9 cellular contexts compared by ENCODE assay signal in the genomic region with DNA sequence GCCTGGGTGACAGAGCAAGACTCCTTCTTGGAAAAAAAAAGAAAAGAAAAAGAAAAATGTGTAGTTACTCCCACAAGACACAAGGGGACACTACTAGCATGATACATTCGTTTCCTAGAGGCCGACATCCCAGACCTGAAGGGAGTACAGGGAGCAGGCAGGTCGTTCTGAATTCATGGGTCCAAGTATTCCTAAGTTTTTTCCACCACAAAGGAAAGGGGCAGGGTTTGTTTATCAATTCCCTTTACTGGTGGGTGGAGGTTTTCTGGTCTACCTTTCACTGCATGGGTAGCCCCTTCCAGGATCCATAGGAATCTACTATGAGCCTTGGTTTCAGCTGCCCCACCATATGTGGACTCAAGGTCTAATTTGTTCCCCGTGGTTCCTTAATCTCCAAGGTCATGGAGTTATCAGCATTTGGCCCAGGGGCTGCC. TPM values are rescaled to one million over a fixed set of nuclear protein-coding genes. Genes with fewer than 3 reads are reported as not detected.
A peak's percentile ranks its signal among the peaks of the same experiment; 100 is the strongest.
DNase-seq lines count a peak whose midpoint lies in the region; ATAC-seq, FAIRE-seq and TF ChIP-seq lines count a peak whose summit lies in the region.
"Had no signal": no experiment of that assay in that cellular context is flagged by ENCODE, and none has a peak within 500 bp of the region (broad histone marks: within the 10 kb centered on the region; RNA-seq: fewer than 3 reads in every experiment).

No MANE protein-coding gene starts in this region.

- no peaks in the 10 kb centered on the region for H3K9me3 Mint-ChIP-seq in activated T-cell treated with anti-CD3 and anti-CD28 coated beads, Interleukin-2, amount 50 U/mL, for 4 hours

- H3K4me2 ChIP-seq in MM.1S (ENCODE audit: low read depth, low read length) (no peak overlapping the region), PC-9 (no peak overlapping the region), HepG2 (ENCODE audit: low read depth, low read length) (peak overlapping the region; percentile 80)

- H3K4me3 ChIP-seq in MM.1S (ENCODE audit: low read length) (no peak overlapping the region), PC-9 (no peak overlapping the region), choroid plexus epithelial cell (ENCODE audit: low read depth, low read length) (no peak overlapping the region), HepG2 (replicated peaks in 1 of 3; ENCODE audit: insufficient read depth in 1 of 3, low read depth in 2 of 3, low read length in 3 of 3) (peak overlapping the region in 2 of 3 experiments; percentile 15 to 50; a peak in 2 of 6 replicates), thoracic aorta (no peak overlapping the region)

- no peak for TF ChIP-seq POLR2A in HepG2 (IDR thresholded peaks at IDR 0.05; ENCODE audit: insufficient read depth in 1 of 2, low read depth in 2 of 2, low read length in 2 of 2)

- H3K4me3 Mint-ChIP-seq in activated T-cell treated with anti-CD3 and anti-CD28 coated beads, Interleukin-2, amount 50 U/mL, for 4 hours = no peak overlapping the region
- H3K4me3 Mint-ChIP-seq: activated naive CD8-positive, alpha-beta T cell had no signal

- in situ Hi-C loops in HepG2 (cut with HindIII; ENCODE audit: extremely low pct_ligation_motif_present, low pct_unique_long_range_greater_than_20kb) = loop anchor here (10.0 kb wide), 1 partner anchor 98 kb away; no protein-coding TSS in a partner anchor

- H3K9me3 ChIP-seq in MM.1S (replicated peaks; ENCODE audit: insufficient read depth, low read length) (no peaks in the 10 kb centered on the region), PC-9 (ENCODE audit: insufficient read depth, low read depth) (no peaks in the 10 kb centered on the region), HepG2 (ENCODE audit: low read length) (no peaks in the 10 kb centered on the region), thoracic aorta (no peaks in the 10 kb centered on the region)

- H2AFZ ChIP-seq in MM.1S (ENCODE audit: low read length) (peak overlapping the region; percentile 19; the same call in 1 of the 2 replicates), PC-9 (no peak overlapping the region), HepG2 (ENCODE audit: low read length) (peak overlapping the region; percentile 61)

- TF ChIP-seq CTCF in MM.1S (IDR thresholded peaks at IDR 0.05; ENCODE audit: low read length) (peak; percentile 65), PC-9 (conservative IDR thresholded peaks at IDR 0.05) (peak; percentile 92), choroid plexus epithelial cell (conservative IDR thresholded peaks at IDR 0.05; ENCODE audit: low read depth, low read length) (peak; percentile 81), HepG2 (CRISPR knock-in tag; IDR thresholded peaks at IDR 0.05) (peak; percentile 88), thoracic aorta (IDR thresholded peaks at IDR 0.05) (peak; percentile 83)

- TF ChIP-seq EP300 in HepG2 (IDR thresholded peaks at IDR 0.05; ENCODE audit: low read depth in 2 of 2, low read length in 2 of 2) = no peak
- no peak for TF ChIP-seq EP300 in HepG2 (CRISPR knock-in tag; IDR thresholded peaks at IDR 0.05; ENCODE audit: borderline replicate concordance)

- intact Hi-C loops in PC-9 (cut with micrococcal nuclease; ENCODE audit: unreplicated experiment) (loop anchor here (1.0 kb wide), 3 partner anchors 52 to 204 kb away; a partner anchor contains a TSS), HepG2 (cut with micrococcal nuclease; ENCODE audit: unreplicated experiment) (loop anchor here (1.0 to 5.0 kb wide), 5 partner anchors 16 to 144 kb away; a partner anchor contains a TSS)

- H3K9me2 ChIP-seq in MM.1S (replicated peaks; ENCODE audit: insufficient read depth, low read length) (no peaks in the 10 kb centered on the region), PC-9 (ENCODE audit: insufficient read depth) (no peaks in the 10 kb centered on the region)

- no peak overlapping the region for H3K27ac ChIP-seq in MM.1S (ENCODE audit: low read length)
- H3K27ac ChIP-seq in PC-9 = no peak overlapping the region
- no peak overlapping the region for H3K27ac ChIP-seq in HepG2 (ENCODE audit: extremely low read length, insufficient read depth, low read length)
- no peak overlapping the region for H3K27ac ChIP-seq in thoracic aorta

- no peaks in the 10 kb centered on the region for H3K79me2 ChIP-seq in MM.1S (ENCODE audit: low read length)
- H3K79me2 ChIP-seq in PC-9 (ENCODE audit: low read depth) = no peaks in the 10 kb centered on the region
- H3K79me2 ChIP-seq in HepG2 (ENCODE audit: insufficient read depth, low read length) = no peaks in the 10 kb centered on the region

- H3K27me3 Mint-ChIP-seq in activated T-cell treated with anti-CD3 and anti-CD28 coated beads, Interleukin-2, amount 50 U/mL, for 4 hours (ENCODE audit: low read depth) = no peaks in the 10 kb centered on the region
- H3K27me3 Mint-ChIP-seq: activated naive CD8-positive, alpha-beta T cell had no signal

- H3K4me1 ChIP-seq in MM.1S (ENCODE audit: low read length) (peaks cover 19% of the 10 kb centered on the region), PC-9 (replicated peaks; ENCODE audit: insufficient read depth) (peaks cover 9% of the 10 kb centered on the region), HepG2 (ENCODE audit: insufficient read depth, low read length) (peaks cover 48% of the 10 kb centered on the region), thoracic aorta (ENCODE audit: control insufficient read depth in 1 of 2, low read depth in 2 of 2) (peaks cover under 1 to 12% of the 10 kb centered on the region in 2 donors)

- peaks cover 24% of the 10 kb centered on the region for H3F3A ChIP-seq in MM.1S (ENCODE audit: insufficient read depth, low read length)
- H3F3A ChIP-seq in PC-9 (ENCODE audit: insufficient read depth, low read depth) = peaks cover 17% of the 10 kb centered on the region

- H3K36me3 ChIP-seq in MM.1S (replicated peaks; ENCODE audit: insufficient read depth, low read length) (no peaks in the 10 kb centered on the region), PC-9 (ENCODE audit: low read depth) (no peaks in the 10 kb centered on the region), HepG2 (replicated peaks in 1 of 2; ENCODE audit: control insufficient read depth in 1 of 2, insufficient read depth in 2 of 2, low read length in 2 of 2) (no peaks in the 10 kb centered on the region), thoracic aorta (no peaks in the 10 kb centered on the region)

- no peaks in the 10 kb centered on the region for H3K36me3 Mint-ChIP-seq in activated T-cell treated with anti-CD3 and anti-CD28 coated beads, Interleukin-2, amount 50 U/mL, for 4 hours (ENCODE audit: insufficient read depth)
- H3K36me3 Mint-ChIP-seq: activated naive CD8-positive, alpha-beta T cell had no signal

- peaks cover 4% of the 10 kb centered on the region for H3K4me1 Mint-ChIP-seq in activated T-cell treated with anti-CD3 and anti-CD28 coated beads, Interleukin-2, amount 50 U/mL, for 4 hours (ENCODE audit: low read depth)

- no peaks in the 10 kb centered on the region for H3K27me3 ChIP-seq in MM.1S (replicated peaks; ENCODE audit: insufficient read depth, low read length)
- no peaks in the 10 kb centered on the region for H3K27me3 ChIP-seq in PC-9 (ENCODE audit: insufficient read depth, low read depth)
- H3K27me3 ChIP-seq in HepG2 (ENCODE audit: control insufficient read depth in 1 of 2, insufficient read depth in 2 of 2, low read length in 2 of 2) = no peaks in the 10 kb centered on the region
- no peaks in the 10 kb centered on the region for H3K27me3 ChIP-seq in thoracic aorta (replicated peaks; ENCODE audit: insufficient read depth)

- FAIRE-seq in HepG2 (lab: Jason Lieb, UNC) = peak; percentile 79

- POLR2A ChIA-PET in PC-9 (lab: Charles Lee; ENCODE audit: unreplicated experiment) = interaction anchor here (0.6 kb wide), 1 partner anchor 271 kb away, joined by 3 read pairs; a partner anchor contains a TSS
- POLR2A ChIA-PET in HepG2 (lab: Yijun Ruan, JAX) = interaction anchor here (1.3 to 1.8 kb wide), 3 partner anchors 8 to 142 kb away, joined by 3 to 12 read pairs (median 7); a partner anchor contains a TSS

- TF ChIP-seq RAD21 in HepG2 (CRISPR knock-in tag; IDR thresholded peaks at IDR 0.05) = peak; percentile 87

- BruUV-seq in PC-9 (replicated peaks; lab: Mats Ljungman, UMichigan) (no TSS peak), HepG2 (replicated peaks; lab: Mats Ljungman, UMichigan) (no TSS peak)

- H3K9ac ChIP-seq in MM.1S (ENCODE audit: low read length) = no peak overlapping the region
- H3K9ac ChIP-seq in HepG2 (ENCODE audit: insufficient read depth, low read depth, low read length) = no peak overlapping the region; the same call in 1 of the 2 replicates

- WGBS in HepG2 (ENCODE audit: low lambda C conversion rate) = 2% methylated on average over 4 of the region's 4 CpGs

- no peak for DNase-seq in activated T-cell treated with anti-CD3 and anti-CD28 coated beads, Interleukin-2, amount 50 U/mL, for 4 hours
- no peak for DNase-seq in activated T-cell treated with anti-CD3 and anti-CD28 coated beads for 4 hours
- peak; percentile 64 for DNase-seq in MM.1S
- DNase-seq in PC-9 = peak; percentile 55 to 71
- DNase-seq in choroid plexus epithelial cell (ENCODE audit: low read depth) = peak; percentile 91
- DNase-seq in HepG2 (ENCODE audit: low spot score) = peak; percentile 84
- DNase-seq in thoracic aorta (ENCODE audit: low spot score) = no peak

- ATAC-seq in activated T-cell treated with anti-CD3 and anti-CD28 coated beads, Interleukin-2, amount 50 U/mL, for 4 hours = peak; percentile 63 to 76
- ATAC-seq in HepG2 (peak; percentile 81), thoracic aorta (ENCODE audit: insufficient number of reproducible peaks, low FRiP score, low read depth) (peak; percentile 46), GM21717 (IDR thresholded peaks at IDR 0.05; ENCODE audit: unreplicated experiment) (no peak)

- CTCF ChIA-PET in PC-9 (lab: Charles Lee) (interaction anchor here (0.6 to 0.8 kb wide), 2 partner anchors 91 to 142 kb away, joined by 4 to 10 read pairs; no protein-coding TSS in a partner anchor), HepG2 (lab: Yijun Ruan, JAX; ENCODE audit: low intra/inter-chr PET ratio, low total read pairs) (interaction anchor here (1.1 to 1.7 kb wide), 4 partner anchors 50 to 144 kb away, joined by 4 to 12 read pairs (median 10); no protein-coding TSS in a partner anchor)

- H4K20me1 ChIP-seq in MM.1S (ENCODE audit: insufficient read depth, low read length) (no peaks in the 10 kb centered on the region), PC-9 (ENCODE audit: insufficient read depth) (no peaks in the 10 kb centered on the region), HepG2 (ENCODE audit: insufficient read depth, low read length) (no peaks in the 10 kb centered on the region)

RNA-seq across cellular contexts. Expression of a gene that starts 11.8 kb away (rescaled TPM):
- total RNA-seq in activated T-cell treated with anti-CD3 and anti-CD28 coated beads, Interleukin-2, amount 50 U/mL, for 4 hours = under 1 TPM; 0.46 to 0.66 (median 0.50) TPM
- total RNA-seq in PC-9 (2021) = 1.7 and 1.8 TPM in 2 replicates
- 4.0 and 4.9 TPM in 2 replicates for total RNA-seq in HepG2 (2016; rRNA removed; fragmentation: Illumina TruSeq; extraction: Trizol)
- 1.8 TPM in 2 replicates for total RNA-seq in HepG2 (2016; cell fraction: cytosol; rRNA removed; fragmentation: Illumina TruSeq; extraction: Trizol; ENCODE audit: low read depth)
- total RNA-seq in HepG2 (2016; cell fraction: insoluble cytoplasmic fraction; rRNA removed; fragmentation: Illumina TruSeq; extraction: Trizol) = 2.9 and 5.0 TPM in 2 replicates
- total RNA-seq in HepG2 (2016; cell fraction: membrane; rRNA removed; fragmentation: Illumina TruSeq; extraction: Trizol) = 4.8 and 6.2 TPM in 2 replicates
- total RNA-seq in HepG2 (2016; cell fraction: nucleus; rRNA removed; fragmentation: Illumina TruSeq; extraction: Trizol) = 3.5 and 3.9 TPM in 2 replicates
- polyA plus RNA-seq in HepG2 (2011; rRNA removed) = 0.49 and 1.0 TPM in 2 replicates
- 0.56 and 0.79 TPM in 2 replicates for polyA plus RNA-seq in HepG2 (2011; cell fraction: cytosol; rRNA removed)
- polyA plus RNA-seq in HepG2 (2011; cell fraction: nucleus; rRNA removed) = 1.9 and 2.2 TPM in 2 replicates
- polyA plus RNA-seq in HepG2 (2012) = 0.59 and 0.70 TPM in 2 replicates
- 1.0 and 1.4 TPM in 2 replicates for polyA plus RNA-seq in HepG2 (2016; cell fraction: cytosol; fragmentation: Illumina TruSeq; extraction: Trizol; ENCODE audit: low read depth)
- 2.7 and 3.5 TPM in 2 replicates for polyA plus RNA-seq in HepG2 (2016; cell fraction: insoluble cytoplasmic fraction; fragmentation: Illumina TruSeq; extraction: Trizol; ENCODE audit: low read depth)
- 2.7 and 3.4 TPM in 2 replicates for polyA plus RNA-seq in HepG2 (2016; cell fraction: membrane; fragmentation: Illumina TruSeq; extraction: Trizol; ENCODE audit: low read depth)
- 6.7 TPM in 2 replicates for polyA plus RNA-seq in HepG2 (2016; cell fraction: nucleus; fragmentation: Illumina TruSeq; extraction: Trizol; ENCODE audit: insufficient read depth, low read depth)
- polyA minus RNA-seq in HepG2 (2011; rRNA and poly(A)+ RNA removed; ENCODE audit: low replicate concordance) = 1.2 and 1.3 TPM in 2 replicates
- polyA minus RNA-seq in HepG2 (2011; cell fraction: cytosol; rRNA and poly(A)+ RNA removed) = 0.59 and 0.79 TPM in 2 replicates
- polyA minus RNA-seq in HepG2 (2011; cell fraction: nucleus; rRNA and poly(A)+ RNA removed) = 1.1 and 1.5 TPM in 2 replicates
- not detected for total RNA-seq in thoracic aorta

RNA-seq across cellular contexts. Expression of a gene that starts 16.1 kb away (rescaled TPM):
- total RNA-seq in activated T-cell treated with anti-CD3 and anti-CD28 coated beads, Interleukin-2, amount 50 U/mL, for 4 hours = 10 to 100 TPM in 1 of 3 donors, 1 to 10 TPM in 2; 7.0 to 11.1 (median 9.5) TPM
- 9.5 and 9.8 TPM in 2 replicates for total RNA-seq in PC-9 (2021)
- 2.1 and 3.4 TPM in 2 replicates for total RNA-seq in HepG2 (2016; rRNA removed; fragmentation: Illumina TruSeq; extraction: Trizol)
- 0.79 and 1.0 TPM in 2 replicates for total RNA-seq in HepG2 (2016; cell fraction: cytosol; rRNA removed; fragmentation: Illumina TruSeq; extraction: Trizol; ENCODE audit: low read depth)
- total RNA-seq in HepG2 (2016; cell fraction: insoluble cytoplasmic fraction; rRNA removed; fragmentation: Illumina TruSeq; extraction: Trizol) = 1.9 TPM in 2 replicates
- total RNA-seq in HepG2 (2016; cell fraction: membrane; rRNA removed; fragmentation: Illumina TruSeq; extraction: Trizol) = 1.5 and 2.2 TPM in 2 replicates
- total RNA-seq in HepG2 (2016; cell fraction: nucleus; rRNA removed; fragmentation: Illumina TruSeq; extraction: Trizol) = 1.3 and 3.5 TPM in 2 replicates
- polyA plus RNA-seq in HepG2 (2011; rRNA removed) = 1.2 and 1.9 TPM in 2 replicates
- polyA plus RNA-seq in HepG2 (2011; cell fraction: cytosol; rRNA removed) = 0.95 and 0.99 TPM in 2 replicates
- polyA plus RNA-seq in HepG2 (2011; cell fraction: nucleus; rRNA removed) = 5.9 and 6.0 TPM in 2 replicates
- polyA plus RNA-seq in HepG2 (2012) = 2.0 and 4.1 TPM in 2 replicates
- polyA plus RNA-seq in HepG2 (2016; cell fraction: cytosol; fragmentation: Illumina TruSeq; extraction: Trizol; ENCODE audit: low read depth) = 0.45 and 0.70 TPM in 2 replicates
- 1.3 and 1.6 TPM in 2 replicates for polyA plus RNA-seq in HepG2 (2016; cell fraction: insoluble cytoplasmic fraction; fragmentation: Illumina TruSeq; extraction: Trizol; ENCODE audit: low read depth)
- polyA plus RNA-seq in HepG2 (2016; cell fraction: membrane; fragmentation: Illumina TruSeq; extraction: Trizol; ENCODE audit: low read depth) = 1.4 and 1.5 TPM in 2 replicates
- 5.6 and 8.8 TPM in 2 replicates for polyA plus RNA-seq in HepG2 (2016; cell fraction: nucleus; fragmentation: Illumina TruSeq; extraction: Trizol; ENCODE audit: insufficient read depth, low read depth)
- 1.9 and 7.2 TPM in 2 replicates for polyA minus RNA-seq in HepG2 (2011; rRNA and poly(A)+ RNA removed; ENCODE audit: low replicate concordance)
- 1.4 and 2.5 TPM in 2 replicates for polyA minus RNA-seq in HepG2 (2011; cell fraction: cytosol; rRNA and poly(A)+ RNA removed)
- polyA minus RNA-seq in HepG2 (2011; cell fraction: nucleus; rRNA and poly(A)+ RNA removed) = 1.4 and 2.4 TPM in 2 replicates
- 10 to 100 TPM; 19.0 to 26.7 TPM for total RNA-seq in thoracic aorta

RNA-seq across cellular contexts. Expression of a gene that starts 20.1 kb away (rescaled TPM):
- total RNA-seq in activated T-cell treated with anti-CD3 and anti-CD28 coated beads, Interleukin-2, amount 50 U/mL, for 4 hours = 10 to 100 TPM; 43.0 to 49.2 (median 44.9) TPM
- total RNA-seq in PC-9 (2021) (32.4 and 48.9 TPM in 2 replicates), HepG2 (2016; rRNA removed; fragmentation: Illumina TruSeq; extraction: Trizol) (18.0 and 20.6 TPM in 2 replicates), thoracic aorta (10 to 100 TPM; 45.2 to 45.9 TPM)
- total RNA-seq in HepG2 (2016; cell fraction: cytosol; rRNA removed; fragmentation: Illumina TruSeq; extraction: Trizol; ENCODE audit: low read depth) = 2.2 and 2.9 TPM in 2 replicates
- total RNA-seq in HepG2 (2016; cell fraction: insoluble cytoplasmic fraction; rRNA removed; fragmentation: Illumina TruSeq; extraction: Trizol) = 17.5 and 22.6 TPM in 2 replicates
- total RNA-seq in HepG2 (2016; cell fraction: membrane; rRNA removed; fragmentation: Illumina TruSeq; extraction: Trizol) = 5.3 and 6.3 TPM in 2 replicates
- total RNA-seq in HepG2 (2016; cell fraction: nucleus; rRNA removed; fragmentation: Illumina TruSeq; extraction: Trizol) = 12.4 and 14.6 TPM in 2 replicates
- 5.8 and 9.4 TPM in 2 replicates for polyA plus RNA-seq in HepG2 (2011; rRNA removed)
- 5.9 and 6.7 TPM in 2 replicates for polyA plus RNA-seq in HepG2 (2011; cell fraction: cytosol; rRNA removed)
- polyA plus RNA-seq in HepG2 (2011; cell fraction: nucleus; rRNA removed) = 26.7 and 32.6 TPM in 2 replicates
- polyA plus RNA-seq in HepG2 (2012) = 3.5 and 5.2 TPM in 2 replicates
- 2.5 and 2.6 TPM in 2 replicates for polyA plus RNA-seq in HepG2 (2016; cell fraction: cytosol; fragmentation: Illumina TruSeq; extraction: Trizol; ENCODE audit: low read depth)
- polyA plus RNA-seq in HepG2 (2016; cell fraction: insoluble cytoplasmic fraction; fragmentation: Illumina TruSeq; extraction: Trizol; ENCODE audit: low read depth) = 13.5 and 17.1 TPM in 2 replicates
- polyA plus RNA-seq in HepG2 (2016; cell fraction: membrane; fragmentation: Illumina TruSeq; extraction: Trizol; ENCODE audit: low read depth) = 2.8 and 3.8 TPM in 2 replicates
- polyA plus RNA-seq in HepG2 (2016; cell fraction: nucleus; fragmentation: Illumina TruSeq; extraction: Trizol; ENCODE audit: insufficient read depth, low read depth) = 21.4 and 24.7 TPM in 2 replicates
- polyA minus RNA-seq in HepG2 (2011; rRNA and poly(A)+ RNA removed; ENCODE audit: low replicate concordance) = 22.3 and 24.3 TPM in 2 replicates
- 5.4 and 6.2 TPM in 2 replicates for polyA minus RNA-seq in HepG2 (2011; cell fraction: cytosol; rRNA and poly(A)+ RNA removed)
- 6.2 and 11.8 TPM in 2 replicates for polyA minus RNA-seq in HepG2 (2011; cell fraction: nucleus; rRNA and poly(A)+ RNA removed)

RNA-seq across cellular contexts. Expression of a gene that starts 32.7 kb away (rescaled TPM):
- 10 to 100 TPM; 56.7 to 59.1 (median 58.0) TPM for total RNA-seq in activated T-cell treated with anti-CD3 and anti-CD28 coated beads, Interleukin-2, amount 50 U/mL, for 4 hours
- total RNA-seq in PC-9 (2021) (75.6 and 80.6 TPM in 2 replicates), HepG2 (2016; rRNA removed; fragmentation: Illumina TruSeq; extraction: Trizol) (30.4 and 31.0 TPM in 2 replicates), thoracic aorta (10 to 100 TPM; 33.3 to 49.4 TPM)
- total RNA-seq in HepG2 (2016; cell fraction: cytosol; rRNA removed; fragmentation: Illumina TruSeq; extraction: Trizol; ENCODE audit: low read depth) = 6.9 and 8.6 TPM in 2 replicates
- 30.2 and 32.5 TPM in 2 replicates for total RNA-seq in HepG2 (2016; cell fraction: insoluble cytoplasmic fraction; rRNA removed; fragmentation: Illumina TruSeq; extraction: Trizol)
- total RNA-seq in HepG2 (2016; cell fraction: membrane; rRNA removed; fragmentation: Illumina TruSeq; extraction: Trizol) = 14.1 and 16.7 TPM in 2 replicates
- total RNA-seq in HepG2 (2016; cell fraction: nucleus; rRNA removed; fragmentation: Illumina TruSeq; extraction: Trizol) = 22.1 and 26.8 TPM in 2 replicates
- polyA plus RNA-seq in HepG2 (2011; rRNA removed) = 20.4 and 21.0 TPM in 2 replicates
- polyA plus RNA-seq in HepG2 (2011; cell fraction: cytosol; rRNA removed) = 18.8 and 20.8 TPM in 2 replicates
- polyA plus RNA-seq in HepG2 (2011; cell fraction: nucleus; rRNA removed) = 70.3 and 70.7 TPM in 2 replicates
- 24.2 and 26.4 TPM in 2 replicates for polyA plus RNA-seq in HepG2 (2012)
- 3.8 and 3.9 TPM in 2 replicates for polyA plus RNA-seq in HepG2 (2016; cell fraction: cytosol; fragmentation: Illumina TruSeq; extraction: Trizol; ENCODE audit: low read depth)
- 40.7 and 49.0 TPM in 2 replicates for polyA plus RNA-seq in HepG2 (2016; cell fraction: insoluble cytoplasmic fraction; fragmentation: Illumina TruSeq; extraction: Trizol; ENCODE audit: low read depth)
- 9.5 and 10.0 TPM in 2 replicates for polyA plus RNA-seq in HepG2 (2016; cell fraction: membrane; fragmentation: Illumina TruSeq; extraction: Trizol; ENCODE audit: low read depth)
- 56.7 and 57.4 TPM in 2 replicates for polyA plus RNA-seq in HepG2 (2016; cell fraction: nucleus; fragmentation: Illumina TruSeq; extraction: Trizol; ENCODE audit: insufficient read depth, low read depth)
- polyA minus RNA-seq in HepG2 (2011; rRNA and poly(A)+ RNA removed; ENCODE audit: low replicate concordance) = 48.9 and 49.9 TPM in 2 replicates
- 18.2 and 18.4 TPM in 2 replicates for polyA minus RNA-seq in HepG2 (2011; cell fraction: cytosol; rRNA and poly(A)+ RNA removed)
- 31.2 and 43.3 TPM in 2 replicates for polyA minus RNA-seq in HepG2 (2011; cell fraction: nucleus; rRNA and poly(A)+ RNA removed)

RNA-seq across cellular contexts. Expression of a gene that starts 51.7 kb away (rescaled TPM):
- total RNA-seq in activated T-cell treated with anti-CD3 and anti-CD28 coated beads, Interleukin-2, amount 50 U/mL, for 4 hours = 1 to 10 TPM; 1.3 to 1.9 (median 1.6) TPM
- 17.8 and 20.8 TPM in 2 replicates for total RNA-seq in PC-9 (2021)
- 2.5 and 7.1 TPM in 2 replicates for total RNA-seq in HepG2 (2016; rRNA removed; fragmentation: Illumina TruSeq; extraction: Trizol)
- 5.9 and 6.4 TPM in 2 replicates for total RNA-seq in HepG2 (2016; cell fraction: cytosol; rRNA removed; fragmentation: Illumina TruSeq; extraction: Trizol; ENCODE audit: low read depth)
- 4.5 and 5.9 TPM in 2 replicates for total RNA-seq in HepG2 (2016; cell fraction: insoluble cytoplasmic fraction; rRNA removed; fragmentation: Illumina TruSeq; extraction: Trizol)
- 10.1 and 10.2 TPM in 2 replicates for total RNA-seq in HepG2 (2016; cell fraction: membrane; rRNA removed; fragmentation: Illumina TruSeq; extraction: Trizol)
- total RNA-seq in HepG2 (2016; cell fraction: nucleus; rRNA removed; fragmentation: Illumina TruSeq; extraction: Trizol) = 4.2 and 5.2 TPM in 2 replicates
- 2.3 and 4.2 TPM in 2 replicates for polyA plus RNA-seq in HepG2 (2011; rRNA removed)
- polyA plus RNA-seq in HepG2 (2011; cell fraction: cytosol; rRNA removed) = 1.4 and 1.9 TPM in 2 replicates
- 8.3 and 9.7 TPM in 2 replicates for polyA plus RNA-seq in HepG2 (2011; cell fraction: nucleus; rRNA removed)
- 3.4 and 7.2 TPM in 2 replicates for polyA plus RNA-seq in HepG2 (2012)
- polyA plus RNA-seq in HepG2 (2016; cell fraction: cytosol; fragmentation: Illumina TruSeq; extraction: Trizol; ENCODE audit: low read depth) = 2.1 and 2.6 TPM in 2 replicates
- 3.3 and 4.5 TPM in 2 replicates for polyA plus RNA-seq in HepG2 (2016; cell fraction: insoluble cytoplasmic fraction; fragmentation: Illumina TruSeq; extraction: Trizol; ENCODE audit: low read depth)
- polyA plus RNA-seq in HepG2 (2016; cell fraction: membrane; fragmentation: Illumina TruSeq; extraction: Trizol; ENCODE audit: low read depth) = 4.0 TPM in 2 replicates
- polyA plus RNA-seq in HepG2 (2016; cell fraction: nucleus; fragmentation: Illumina TruSeq; extraction: Trizol; ENCODE audit: insufficient read depth, low read depth) = 5.6 and 6.7 TPM in 2 replicates
- 29.3 and 50.7 TPM in 2 replicates for polyA minus RNA-seq in HepG2 (2011; rRNA and poly(A)+ RNA removed; ENCODE audit: low replicate concordance)
- polyA minus RNA-seq in HepG2 (2011; cell fraction: cytosol; rRNA and poly(A)+ RNA removed) = 3.2 and 5.1 TPM in 2 replicates
- 15.8 and 18.4 TPM in 2 replicates for polyA minus RNA-seq in HepG2 (2011; cell fraction: nucleus; rRNA and poly(A)+ RNA removed)
- total RNA-seq in thoracic aorta = 10 to 100 TPM in 1 of 2 donors, 1 to 10 TPM in 1; 8.5 to 18.7 TPM

Comparison
In these comparisons a context has a peak if more than half of its experiments do, and no peak if none do; other contexts are left out.
1. DNase-seq: peak in MM.1S (single experiment), PC-9 (2 of 2), choroid plexus epithelial cell (single experiment) and HepG2 (single experiment); none in activated T-cell treated with anti-CD3 and anti-CD28 coated beads, Interleukin-2, amount 50 U/mL, for 4 hours (single experiment), activated T-cell treated with anti-CD3 and anti-CD28 coated beads for 4 hours (single experiment) and thoracic aorta (single experiment).
2. H3K4me3 ChIP-seq: peak in HepG2 (2 of 3); none in MM.1S (single experiment), PC-9 (single experiment), choroid plexus epithelial cell (single experiment) and thoracic aorta (single experiment).
3. Peak in every context shown above with its lines, with median percentiles within 50 percentile points of each other: CTCF ChIP-seq.